15 cellular contexts compared by ENCODE assay signal in genomic region chr6:64988148-64988547, GRCh38.
"Had no signal": no experiment of that assay in that cellular context is flagged by ENCODE, and none has a peak within 500 bp of the region (broad histone marks: within the 10 kb centered on the region; RNA-seq: fewer than 3 reads in every experiment).

No MANE protein-coding gene starts in this region.

- H3K27ac Mint-ChIP-seq: activated CD4-positive, alpha-beta memory T cell treated with anti-CD3 and anti-CD28 coated beads for 36 hours; activated naive CD4-positive, alpha-beta T cell treated with anti-CD3 and anti-CD28 coated beads, Interleukin-2, amount 50 U/mL, for 72 hours; naive thymus-derived CD8-positive, alpha-beta T cell; stimulated activated effector memory CD8-positive, alpha-beta T cell treated with anti-CD3 and anti-CD28 coated beads, Interleukin-12 subunit alpha, Interleukin-12 subunit beta, amount 100 ng/mL, for 72 hours had no signal

- H3K4me3 Mint-ChIP-seq: activated CD4-positive, alpha-beta memory T cell treated with anti-CD3 and anti-CD28 coated beads for 36 hours; activated T-cell treated with anti-CD3 and anti-CD28 coated beads, Interleukin-2, amount 50 U/mL, for 4 hours; naive thymus-derived CD8-positive, alpha-beta T cell; stimulated activated effector memory CD8-positive, alpha-beta T cell treated with anti-CD3 and anti-CD28 coated beads, Interleukin-12 subunit alpha, Interleukin-12 subunit beta, amount 100 ng/mL, for 72 hours had no signal

- H3K27ac ChIP-seq: breast epithelium, heart right ventricle, thyroid gland had no signal

- H3K27me3 ChIP-seq: breast epithelium, thyroid gland had no signal

- H3K36me3 Mint-ChIP-seq: activated CD4-positive, alpha-beta memory T cell treated with anti-CD3 and anti-CD28 coated beads for 36 hours; activated naive CD4-positive, alpha-beta T cell treated with anti-CD3 and anti-CD28 coated beads, Interleukin-2, amount 50 U/mL, for 72 hours; naive thymus-derived CD8-positive, alpha-beta T cell; stimulated activated effector memory CD8-positive, alpha-beta T cell treated with anti-CD3 and anti-CD28 coated beads, Interleukin-12 subunit alpha, Interleukin-12 subunit beta, amount 100 ng/mL, for 72 hours had no signal

- H3K36me3 ChIP-seq: breast epithelium, heart right ventricle, thyroid gland had no signal

- ATAC-seq: activated naive CD4-positive, alpha-beta T cell treated with anti-CD3 and anti-CD28 coated beads, Interleukin-2, amount 50 U/mL, for 72 hours; activated T-cell treated with anti-CD3 and anti-CD28 coated beads, Interleukin-2, amount 50 U/mL, for 4 hours; heart right ventricle; mucosa of descending colon; naive thymus-derived CD8-positive, alpha-beta T cell; right cardiac atrium; stimulated activated effector memory CD8-positive, alpha-beta T cell treated with anti-CD3 and anti-CD28 coated beads, Interleukin-12 subunit alpha, Interleukin-12 subunit beta, amount 100 ng/mL, for 72 hours had no signal

- H3K4me1 ChIP-seq: breast epithelium, heart right ventricle, thyroid gland had no signal

- H3K4me3 ChIP-seq: breast epithelium, heart right ventricle, lung, mucosa of descending colon, thyroid gland had no signal

- H3K27me3 Mint-ChIP-seq: activated CD4-positive, alpha-beta memory T cell treated with anti-CD3 and anti-CD28 coated beads for 36 hours; naive thymus-derived CD8-positive, alpha-beta T cell had no signal

- H3K9me3 ChIP-seq: breast epithelium, heart right ventricle, mucosa of descending colon, thyroid gland had no signal

- H3K9me3 Mint-ChIP-seq: activated naive CD4-positive, alpha-beta T cell treated with anti-CD3 and anti-CD28 coated beads, Interleukin-2, amount 50 U/mL, for 72 hours had no signal

- DNase-seq: activated CD4-positive, alpha-beta memory T cell treated with anti-CD3 and anti-CD28 coated beads for 36 hours; activated CD4-positive, alpha-beta T cell treated with anti-CD3 and anti-CD28 coated beads for 1 hour; activated effector memory CD4-positive, alpha-beta T cell treated with anti-CD3 and anti-CD28 coated beads, Interleukin-2, amount 50 U/mL, for 16 hours; activated T-cell treated with anti-CD3 and anti-CD28 coated beads, Interleukin-2, amount 50 U/mL, for 4 hours; amygdala; heart right ventricle; mucosa of descending colon; naive thymus-derived CD8-positive, alpha-beta T cell; nucleus accumbens; right cardiac atrium; thyroid gland had no signal

- H3K4me1 Mint-ChIP-seq: naive thymus-derived CD8-positive, alpha-beta T cell; stimulated activated effector memory CD8-positive, alpha-beta T cell treated with anti-CD3 and anti-CD28 coated beads, Interleukin-12 subunit alpha, Interleukin-12 subunit beta, amount 100 ng/mL, for 72 hours had no signal
